In the genomic region with DNA sequence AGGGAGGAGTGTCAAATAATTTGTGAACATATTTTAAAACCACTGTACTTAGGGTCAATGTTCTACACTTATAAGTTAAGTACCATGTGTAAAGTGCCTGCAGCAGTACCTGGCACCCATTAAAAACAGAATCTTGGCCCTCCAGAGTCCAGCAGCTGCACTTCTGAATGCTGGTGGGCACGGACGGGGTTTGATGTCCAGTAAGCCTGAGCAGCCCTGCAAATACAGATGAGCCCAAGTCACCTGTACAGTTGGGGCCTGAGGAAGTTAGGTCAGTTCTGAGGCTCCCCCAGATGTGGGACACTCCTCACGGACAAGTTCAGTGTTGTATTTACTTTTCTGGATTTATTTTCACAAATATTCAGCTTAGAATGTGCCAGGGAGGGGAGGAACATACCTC, we compare ENCODE assay signal across 25 cellular contexts.
"Had no signal": no experiment of that assay in that cellular context is flagged by ENCODE, and none has a peak within 500 bp of the region (broad histone marks: within the 10 kb centered on the region; RNA-seq: fewer than 3 reads in every experiment).

No MANE protein-coding gene starts in this region.

- H3K9me3 Mint-ChIP-seq: natural killer cell; stimulated activated memory B cell treated with anti-CD40 and anti-IgM and Interleukin-4, amounts not matched to agents 10 μg/mL and 1 μg/mL and 100 μg/mL, for 72 hours; stimulated activated naive CD8-positive, alpha-beta T cell treated with anti-CD3 and anti-CD28 coated beads, Interleukin-15, amount 100 ng/mL, for 72 hours had no signal

- ATAC-seq: left lobe of liver; natural killer cell; right lobe of liver; stimulated activated memory B cell treated with anti-CD40 and anti-IgM and Interleukin-4, amounts not matched to agents 10 μg/mL and 1 μg/mL and 100 μg/mL, for 72 hours had no signal

- H3K27me3 ChIP-seq: ovary, right atrium auricular region, right lobe of liver, testis, tibial nerve, upper lobe of left lung, vagina had no signal

- H3K27ac ChIP-seq: ovary, right atrium auricular region, right lobe of liver, tibial nerve, vagina had no signal

- H3K4me3 ChIP-seq: lung, ovary, right atrium auricular region, right lobe of liver, smooth muscle cell, testis, tibial nerve, upper lobe of left lung, vagina had no signal

- H3K9me3 ChIP-seq: ovary, right atrium auricular region, right lobe of liver, testis, tibial nerve, upper lobe of left lung, vagina had no signal

- H3K27ac Mint-ChIP-seq: mesothelial cell of epicardium; naive B cell; natural killer cell; progenitor cell of endocrine pancreas; stimulated activated memory B cell treated with anti-CD40 and anti-IgM and Interleukin-4, amounts not matched to agents 10 μg/mL and 1 μg/mL and 100 μg/mL, for 72 hours; stimulated activated naive CD8-positive, alpha-beta T cell treated with anti-CD3 and anti-CD28 coated beads, Interleukin-15, amount 100 ng/mL, for 72 hours had no signal

- H3K4me1 Mint-ChIP-seq: naive B cell; natural killer cell; stimulated activated memory B cell treated with anti-CD40 and anti-IgM and Interleukin-4, amounts not matched to agents 10 μg/mL and 1 μg/mL and 100 μg/mL, for 72 hours had no signal

- H3K4me2 ChIP-seq: smooth muscle cell had no signal

- DNase-seq: hippocampal formation; kidney glomerular epithelial cell; left cardiac atrium; mesendoderm; naive B cell; natural killer cell; ovary; right lobe of liver; stimulated activated CD4-positive, alpha-beta T cell treated with anti-CD3 and anti-CD28 coated beads, Interleukin-1b, Interleukin-23, amount 100 ng/mL, for 48 hours; stimulated activated CD4-positive, alpha-beta T cell treated with anti-CD3 and anti-CD28 coated beads, Interleukin-2, amount 100 ng/mL, for 48 hours; stimulated activated CD4-positive, alpha-beta T cell treated with anti-CD3 and anti-CD28 coated beads, Interleukin-4, amount 100 ng/mL, for 4 hours; stimulated activated CD8-positive, alpha-beta memory T cell treated with anti-CD3 and anti-CD28 coated beads, Interleukin-4, amount 100 ng/mL, for 48 hours; stimulated activated naive CD4-positive, alpha-beta T cell treated with Interleukin-2 at 50 U/mL for 16 hours; stimulated activated naive CD8-positive, alpha-beta T cell treated with anti-CD3 and anti-CD28 coated beads, Interleukin-15, amount 100 ng/mL, for 72 hours; testis; upper lobe of left lung had no signal

- H3K4me3 Mint-ChIP-seq: mesothelial cell of epicardium; natural killer cell; stimulated activated memory B cell treated with anti-CD40 and anti-IgM and Interleukin-4, amounts not matched to agents 10 μg/mL and 1 μg/mL and 100 μg/mL, for 72 hours; stimulated activated naive CD8-positive, alpha-beta T cell treated with anti-CD3 and anti-CD28 coated beads, Interleukin-15, amount 100 ng/mL, for 72 hours had no signal

- H3K4me1 ChIP-seq: right lobe of liver had no signal

- H3K36me3 ChIP-seq: ovary, right atrium auricular region, right lobe of liver, tibial nerve, upper lobe of left lung, vagina had no signal

- H3K36me3 Mint-ChIP-seq: mesothelial cell of epicardium; naive B cell; natural killer cell; stimulated activated memory B cell treated with anti-CD40 and anti-IgM and Interleukin-4, amounts not matched to agents 10 μg/mL and 1 μg/mL and 100 μg/mL, for 72 hours had no signal
